ENCODE assay signal across 11 cellular contexts in genomic region chr18:4510709-4511108, GRCh38. TPM values are rescaled to one million over a fixed set of nuclear protein-coding genes. Genes with fewer than 3 reads are reported as not detected.
A peak's percentile ranks its signal among the peaks of the same experiment; 100 is the strongest.
DNase-seq lines count a peak whose midpoint lies in the region; ATAC-seq, FAIRE-seq and TF ChIP-seq lines count a peak whose summit lies in the region.
"Had no signal": no experiment of that assay in that cellular context is flagged by ENCODE, and none has a peak within 500 bp of the region (broad histone marks: within the 10 kb centered on the region; RNA-seq: fewer than 3 reads in every experiment).

No MANE protein-coding gene starts in this region.

- TF ChIP-seq EP300 in HepG2 (IDR thresholded peaks at IDR 0.05; ENCODE audit: low read depth in 2 of 2, low read length in 2 of 2): no peak
- no peak for TF ChIP-seq EP300 in HepG2 (CRISPR knock-in tag; IDR thresholded peaks at IDR 0.05; ENCODE audit: borderline replicate concordance)
- TF ChIP-seq EP300 in transverse colon (IDR thresholded peaks at IDR 0.05; ENCODE audit: low read depth): no peak

- H3K4me3 ChIP-seq in cardiac muscle cell: no peak overlapping the region
- H3K4me3 ChIP-seq in left ventricle myocardium inferior: no peak overlapping the region
- no peak overlapping the region for H3K4me3 ChIP-seq in HepG2 (replicated peaks in 1 of 3; ENCODE audit: insufficient read depth in 1 of 3, low read depth in 2 of 3, low read length in 3 of 3)
- no peak overlapping the region for H3K4me3 ChIP-seq in transverse colon

- TF ChIP-seq POLR2A in HepG2 (IDR thresholded peaks at IDR 0.05; ENCODE audit: insufficient read depth in 1 of 2, low read depth in 2 of 2, low read length in 2 of 2): no peak
- no peak for TF ChIP-seq POLR2A in transverse colon (IDR thresholded peaks at IDR 0.05)

- H3K36me3 ChIP-seq in cardiac muscle cell (no peaks in the 10 kb centered on the region), left ventricle myocardium inferior (no peaks in the 10 kb centered on the region), HepG2 (replicated peaks in 1 of 2; ENCODE audit: control insufficient read depth in 1 of 2, insufficient read depth in 2 of 2, low read length in 2 of 2) (no peaks in the 10 kb centered on the region), transverse colon (no peaks in the 10 kb centered on the region)

- CTCF ChIA-PET in HepG2 (lab: Yijun Ruan, JAX; ENCODE audit: low intra/inter-chr PET ratio, low total read pairs): no interaction called here

- H3K9ac ChIP-seq in HepG2 (ENCODE audit: insufficient read depth, low read depth, low read length): no peak overlapping the region

- H2AFZ ChIP-seq in HepG2 (ENCODE audit: low read length): no peak overlapping the region

- no peak for TF ChIP-seq RAD21 in HepG2 (CRISPR knock-in tag; IDR thresholded peaks at IDR 0.05)

- H3K79me2 ChIP-seq in HepG2 (ENCODE audit: insufficient read depth, low read length): no peaks in the 10 kb centered on the region

- TF ChIP-seq CTCF in cardiac muscle cell (IDR thresholded peaks at IDR 0.05; ENCODE audit: low read depth, low read length) (no peak), left ventricle myocardium inferior (IDR thresholded peaks at IDR 0.05; ENCODE audit: borderline replicate concordance) (no peak), HepG2 (CRISPR knock-in tag; IDR thresholded peaks at IDR 0.05) (no peak), transverse colon (IDR thresholded peaks at IDR 0.05) (no peak)

- ATAC-seq in HepG2: peak; percentile 53; the same call in 2 of the 3 replicates
- no peak for ATAC-seq in HG03097 (IDR thresholded peaks at IDR 0.05; ENCODE audit: low FRiP score, unreplicated experiment)

- intact Hi-C loops in left ventricle myocardium inferior (cut with micrococcal nuclease) (no loop called here), HepG2 (cut with micrococcal nuclease; ENCODE audit: unreplicated experiment) (no loop called here), transverse colon (cut with DNase I; ENCODE audit: low total_unique reads) (no loop called here), head of caudate nucleus (cut with DNase I) (no loop called here)

- H3K4me2 ChIP-seq in HepG2 (ENCODE audit: low read depth, low read length): no peak overlapping the region

- no peaks in the 10 kb centered on the region for H3K27me3 ChIP-seq in cardiac muscle cell
- H3K27me3 ChIP-seq in left ventricle myocardium inferior (ENCODE audit: low read depth): no peaks in the 10 kb centered on the region
- H3K27me3 ChIP-seq in HepG2 (ENCODE audit: control insufficient read depth in 1 of 2, insufficient read depth in 2 of 2, low read length in 2 of 2): no peaks in the 10 kb centered on the region
- H3K27me3 ChIP-seq in transverse colon: no peaks in the 10 kb centered on the region

- H3K4me1 ChIP-seq in cardiac muscle cell (ENCODE audit: low read depth) (no peaks in the 10 kb centered on the region), left ventricle myocardium inferior (no peaks in the 10 kb centered on the region), HepG2 (ENCODE audit: insufficient read depth, low read length) (no peaks in the 10 kb centered on the region), transverse colon (no peaks in the 10 kb centered on the region)

- H3K27ac ChIP-seq in cardiac muscle cell (no peak overlapping the region), left ventricle myocardium inferior (replicated peaks) (no peak overlapping the region), HepG2 (ENCODE audit: extremely low read length, insufficient read depth, low read length) (no peak overlapping the region), transverse colon (no peak overlapping the region)

- FAIRE-seq in HepG2 (lab: Jason Lieb, UNC): no peak

- H4K20me1 ChIP-seq in HepG2 (ENCODE audit: insufficient read depth, low read length): no peaks in the 10 kb centered on the region

- BruUV-seq in HepG2 (replicated peaks; lab: Mats Ljungman, UMichigan): no TSS peak

- no peaks in the 10 kb centered on the region for H3K9me3 ChIP-seq in cardiac muscle cell (ENCODE audit: low read depth)
- peaks cover 3% of the 10 kb centered on the region for H3K9me3 ChIP-seq in left ventricle myocardium inferior (replicated peaks)
- peaks cover 26% of the 10 kb centered on the region for H3K9me3 ChIP-seq in HepG2 (ENCODE audit: low read length)
- H3K9me3 ChIP-seq in transverse colon: no peaks in the 10 kb centered on the region

- POLR2A ChIA-PET in HepG2 (lab: Yijun Ruan, JAX): no interaction called here

- peak; percentile 2 to 10 for DNase-seq in cardiac muscle cell (ENCODE audit: low read depth in 1 of 2, low spot score in 1 of 2)
- DNase-seq in left ventricle myocardium inferior: no peak
- DNase-seq in ecto neural progenitor cell (ENCODE audit: low spot score): peak; percentile 76
- DNase-seq in HepG2 (ENCODE audit: low spot score): no peak
- no peak for DNase-seq in NCI-H2227 (lab: John Stamatoyannopoulos, UW; ENCODE audit: unreplicated experiment)
- no peak for DNase-seq in transverse colon
- no peak for DNase-seq in head of caudate nucleus
- DNase-seq: activated effector memory CD4-positive, alpha-beta T cell treated with anti-CD3 and anti-CD28 coated beads, Interleukin-2, amount 50 U/mL, for 16 hours; H7; SIG-M5 had no signal

- in situ Hi-C loops in HepG2 (cut with HindIII; ENCODE audit: extremely low pct_ligation_motif_present, low pct_unique_long_range_greater_than_20kb) (no loop called here), transverse colon (cut with MboI; ENCODE audit: low pct_ligation_motif_present in 1 of 4, low pct_unique_long_range_greater_than_20kb in 1 of 4, low sequenced_read_pairs in 3 of 4) (no loop called here)

TF ChIP-seq in HepG2, 621 proteins besides CTCF, POLR2A, EP300 and RAD21:
- peak; percentile 84; the same call in 1 of the 2 replicates for TF ChIP-seq HNRNPL (IDR thresholded peaks at IDR 0.05; ENCODE audit: low read depth, low read length)
- no peak for TF ChIP-seq ZNF782 (CRISPR knock-in tag; IDR thresholded peaks at IDR 0.05; ENCODE audit: borderline replicate concordance)
TF ChIP-seq in HepG2: peak in this region for 1.

RNA-seq across cellular contexts. Expression of gene DLGAP1, which starts 55.6 kb away (rescaled TPM):
- total RNA-seq in cardiac muscle cell (3.1 and 7.9 TPM in 2 replicates), left ventricle myocardium inferior (0.05 TPM), HepG2 (2016; rRNA removed; fragmentation: Illumina TruSeq; extraction: Trizol) (not detected in 2 replicates), transverse colon (1 to 10 TPM; 2.7 to 7.2 (median 3.3) TPM)
- polyA plus RNA-seq in cardiac muscle cell (0.89 and 2.5 TPM in 2 replicates), HepG2 (2011; rRNA removed) (0.01 and 0.03 TPM in 2 replicates)
- total RNA-seq in HepG2 (2016; cell fraction: cytosol; rRNA removed; fragmentation: Illumina TruSeq; extraction: Trizol; ENCODE audit: low read depth): not detected in 2 replicates
- not detected in 2 replicates for total RNA-seq in HepG2 (2016; cell fraction: insoluble cytoplasmic fraction; rRNA removed; fragmentation: Illumina TruSeq; extraction: Trizol)
- total RNA-seq in HepG2 (2016; cell fraction: membrane; rRNA removed; fragmentation: Illumina TruSeq; extraction: Trizol): not detected in 2 replicates
- not detected in 2 replicates for total RNA-seq in HepG2 (2016; cell fraction: nucleus; rRNA removed; fragmentation: Illumina TruSeq; extraction: Trizol)
- not detected in 2 replicates for polyA plus RNA-seq in HepG2 (2011; cell fraction: cytosol; rRNA removed)
- polyA plus RNA-seq in HepG2 (2011; cell fraction: nucleus; rRNA removed): not detected in 2 replicates
- polyA plus RNA-seq in HepG2 (2012): not detected in 2 replicates
- not detected in 2 replicates for polyA plus RNA-seq in HepG2 (2016; cell fraction: cytosol; fragmentation: Illumina TruSeq; extraction: Trizol; ENCODE audit: low read depth)
- not detected in 2 replicates for polyA plus RNA-seq in HepG2 (2016; cell fraction: insoluble cytoplasmic fraction; fragmentation: Illumina TruSeq; extraction: Trizol; ENCODE audit: low read depth)
- not detected in 2 replicates for polyA plus RNA-seq in HepG2 (2016; cell fraction: membrane; fragmentation: Illumina TruSeq; extraction: Trizol; ENCODE audit: low read depth)
- not detected in 2 replicates for polyA plus RNA-seq in HepG2 (2016; cell fraction: nucleus; fragmentation: Illumina TruSeq; extraction: Trizol; ENCODE audit: insufficient read depth, low read depth)
- 0.12 and 0.56 TPM in 2 replicates for polyA minus RNA-seq in HepG2 (2011; rRNA and poly(A)+ RNA removed; ENCODE audit: low replicate concordance)
- not detected in 2 replicates for polyA minus RNA-seq in HepG2 (2011; cell fraction: cytosol; rRNA and poly(A)+ RNA removed)
- 0.52 TPM in 1 of 2 replicates, not detected in the other for polyA minus RNA-seq in HepG2 (2011; cell fraction: nucleus; rRNA and poly(A)+ RNA removed)

Comparison
In these comparisons a context has a peak if more than half of its experiments do, and no peak if none do; other contexts are left out.
1. DNase-seq: peak in cardiac muscle cell (2 of 2) and ecto neural progenitor cell (single experiment); none in left ventricle myocardium inferior (single experiment), HepG2 (single experiment), NCI-H2227 (single experiment), transverse colon (single experiment) and head of caudate nucleus (0 of 42).